13 cellular contexts compared by ENCODE assay signal in the genomic region with DNA sequence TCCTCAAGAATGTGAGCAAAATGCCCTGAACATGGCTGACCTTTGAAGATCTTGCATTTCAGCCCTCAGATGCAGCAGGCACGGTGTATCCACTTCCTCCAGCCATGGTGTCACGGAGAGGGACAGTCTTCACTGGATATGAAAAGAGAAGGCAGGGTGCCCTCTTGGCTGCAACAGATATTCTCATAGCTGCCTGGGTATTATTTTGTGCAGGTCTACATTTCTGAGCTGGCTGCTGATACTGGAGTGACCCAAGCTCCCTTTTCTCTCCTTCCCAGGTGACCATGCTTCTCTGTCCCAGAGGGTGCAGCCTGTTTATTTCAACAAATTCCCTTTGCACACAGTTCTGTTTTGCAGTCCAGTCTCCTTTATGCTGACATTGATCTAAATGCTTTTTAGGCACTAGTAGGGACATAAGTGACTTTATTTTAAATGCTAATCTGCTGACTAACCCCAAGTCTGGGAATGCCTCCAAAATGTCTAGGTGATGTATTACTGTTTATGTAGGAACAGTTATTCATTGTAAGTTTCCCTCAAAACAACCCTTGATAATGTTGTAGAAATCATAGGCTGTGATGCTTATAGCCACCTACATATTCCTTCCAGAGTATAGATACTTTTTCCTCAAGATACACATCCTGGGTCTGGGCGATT. TPM values are rescaled to one million over a fixed set of nuclear protein-coding genes. Genes with fewer than 3 reads are reported as not detected.
DNase-seq lines count a peak whose midpoint lies in the region; ATAC-seq and TF ChIP-seq lines count a peak whose summit lies in the region.
"Had no signal": no experiment of that assay in that cellular context is flagged by ENCODE, and none has a peak within 500 bp of the region (broad histone marks: within the 10 kb centered on the region; RNA-seq: fewer than 3 reads in every experiment).

No MANE protein-coding gene starts in this region.

- no peaks in the 10 kb centered on the region for H3K9me3 ChIP-seq in aorta (ENCODE audit: control insufficient read depth, low read length)
- H3K9me3 ChIP-seq: gastrocnemius medialis, SJSA1, suprapubic skin had no signal

- H3K27me3 ChIP-seq in aorta (ENCODE audit: control insufficient read depth in 1 of 2, insufficient read depth in 2 of 2, low read length in 1 of 2) = no peaks in the 10 kb centered on the region
- H3K27me3 ChIP-seq: gastrocnemius medialis, SJSA1, suprapubic skin had no signal

- H3K36me3 ChIP-seq in aorta (ENCODE audit: control insufficient read depth in 1 of 2, insufficient read depth in 2 of 2, low read length in 1 of 2) = no peaks in the 10 kb centered on the region
- H3K36me3 ChIP-seq: gastrocnemius medialis, SJSA1, suprapubic skin had no signal

- 0 to 5% methylated on average over 3 of the region's 3 CpGs for WGBS in aorta, 2 donors

- TF ChIP-seq CTCF in cardiac fibroblast (IDR thresholded peaks at IDR 0.05; ENCODE audit: low read depth, low read length) = no peak

- no peak overlapping the region for H3K4me3 ChIP-seq in cardiac fibroblast (replicated peaks in 1 of 2; ENCODE audit: low read depth in 2 of 2, low read length in 2 of 2)
- no peak overlapping the region for H3K4me3 ChIP-seq in aorta (ENCODE audit: low read length in 2 of 2)
- H3K4me3 ChIP-seq: gastrocnemius medialis, SJSA1, suprapubic skin had no signal

- ATAC-seq in aorta (ENCODE audit: low FRiP score) = peak; percentile 79
- no peak for ATAC-seq in HG03460 (IDR thresholded peaks at IDR 0.05; ENCODE audit: unreplicated experiment)

- DNase-seq in DMS79 treated with DMSO at 0.1 percent for 48 hours (lab: John Stamatoyannopoulos, UW) = peak; percentile 15
- DNase-seq in DMS79 (lab: John Stamatoyannopoulos, UW) = no peak
- peak; percentile 86 to 92 for DNase-seq in cardiac fibroblast (ENCODE audit: low read depth in 2 of 2)
- peak; percentile 66 for DNase-seq in medulla oblongata (ENCODE audit: extremely low spot score)
- DNase-seq in aorta = no peak
- DNase-seq in OCI-M1 (lab: John Stamatoyannopoulos, UW) = no peak
- no peak for DNase-seq in GDM1 (lab: John Stamatoyannopoulos, UW)
- DNase-seq: gastrocnemius medialis, right cardiac atrium had no signal

- intact Hi-C loops in aorta (cut with DNase I) = loop anchor here in 1 of 2 donors (2.0 kb wide), 1 partner anchor 53 kb away; no protein-coding TSS in a partner anchor

- H3K27ac ChIP-seq in aorta (ENCODE audit: low read depth in 1 of 2, low read length in 2 of 2) = peak overlapping the region in 1 of 2 donors; percentile 48
- H3K27ac ChIP-seq: 22Rv1, gastrocnemius medialis, SJSA1, suprapubic skin had no signal

- no peaks in the 10 kb centered on the region for H3K4me1 ChIP-seq in aorta (ENCODE audit: control insufficient read depth in 1 of 2, insufficient read depth in 2 of 2, low read length in 2 of 2)

RNA-seq across cellular contexts. Expression of gene PYGL, which starts 17.4 kb away (rescaled TPM):
- total RNA-seq in aorta = 10 to 100 TPM; 49.0 to 78.6 TPM
- 10 to 100 TPM; 18.4 to 25.2 TPM for polyA plus RNA-seq in aorta

Comparison
In these comparisons a context has a peak if more than half of its experiments do, and no peak if none do; other contexts are left out.
1. DNase-seq: peak in DMS79 treated with DMSO at 0.1 percent for 48 hours (single experiment), cardiac fibroblast (2 of 2) and medulla oblongata (single experiment); none in DMS79 (single experiment), aorta (0 of 2), OCI-M1 (single experiment) and GDM1 (single experiment).